19 cellular contexts compared by ENCODE assay signal in the genomic region with DNA sequence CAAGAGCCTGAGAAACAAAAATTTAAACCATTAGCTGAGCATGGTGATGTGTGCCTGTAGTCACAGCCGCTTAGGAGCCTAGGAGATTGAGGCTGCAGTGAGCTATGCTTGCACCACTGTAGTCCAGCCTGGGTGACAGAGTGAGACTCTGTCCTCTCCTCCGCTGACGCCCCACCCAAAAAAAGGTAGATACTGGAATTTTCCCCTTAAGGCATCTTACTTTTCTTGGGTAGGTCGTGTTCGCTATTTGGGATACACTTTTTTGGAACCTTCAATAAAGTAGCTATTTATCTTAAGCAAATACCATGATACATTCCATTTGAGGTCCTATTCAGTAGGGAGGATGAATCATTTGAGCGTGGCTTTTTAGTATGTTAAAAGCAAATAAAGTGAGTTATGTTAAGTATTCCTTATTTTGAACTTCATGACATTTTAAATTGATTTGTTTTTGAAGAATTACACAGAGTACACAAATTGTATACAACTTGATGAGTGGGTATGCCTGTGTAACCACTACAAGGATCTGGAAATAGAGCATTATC. TPM values are rescaled to one million over a fixed set of nuclear protein-coding genes. Genes with fewer than 3 reads are reported as not detected.
A peak's percentile ranks its signal among the peaks of the same experiment; 100 is the strongest.
DNase-seq lines count a peak whose midpoint lies in the region; ATAC-seq, FAIRE-seq and TF ChIP-seq lines count a peak whose summit lies in the region.
"Had no signal": no experiment of that assay in that cellular context is flagged by ENCODE, and none has a peak within 500 bp of the region (broad histone marks: within the 10 kb centered on the region; RNA-seq: fewer than 3 reads in every experiment).

No MANE protein-coding gene starts in this region.

- BruUV-seq in HCT116 (replicated peaks; lab: Mats Ljungman, UMichigan): no TSS peak

- dilution Hi-C loops in keratinocyte (cut with MboI; ENCODE audit: extremely low pct_ligation_motif_present, low sequenced_read_pairs): no loop called here

- H4K20me1 ChIP-seq in HCT116 (ENCODE audit: insufficient read depth) (no peaks in the 10 kb centered on the region), keratinocyte (ENCODE audit: control insufficient read depth, extremely low read depth, insufficient read depth, low read length) (no peaks in the 10 kb centered on the region)

- H3K9me3 ChIP-seq in HCT116 (ENCODE audit: control insufficient read depth in 1 of 2, insufficient read depth in 1 of 2, low read depth in 1 of 2, low read length in 2 of 2) (no peaks in the 10 kb centered on the region), keratinocyte (ENCODE audit: control insufficient read depth, low read depth, low read length) (no peaks in the 10 kb centered on the region)
- H3K9me3 ChIP-seq: MG63, vagina had no signal

- H3K27me3 ChIP-seq in ACC112 (ENCODE audit: insufficient read depth, low read length): no peaks in the 10 kb centered on the region
- H3K27me3 ChIP-seq in HCT116 (ENCODE audit: insufficient read depth, low read length): no peaks in the 10 kb centered on the region
- H3K27me3 ChIP-seq in keratinocyte (ENCODE audit: control insufficient read depth, extremely low read depth, insufficient read depth, low read length): no peaks in the 10 kb centered on the region
- H3K27me3 ChIP-seq: MG63, vagina had no signal

- POLR2A ChIA-PET in HCT116 (lab: Charles Lee): no interaction called here

- CTCF ChIA-PET in HCT116 (lab: Charles Lee): no interaction called here

- no peaks in the 10 kb centered on the region for H3K9me1 ChIP-seq in keratinocyte (ENCODE audit: control insufficient read depth, extremely low read depth, insufficient read depth, low read length)

- no peak for DNase-seq in HCT116 (ENCODE audit: low read depth, low spot score)
- DNase-seq in astrocyte of the cerebellum (ENCODE audit: low read depth): peak; percentile 34
- DNase-seq in keratinocyte (ENCODE audit: low read depth, low spot score): no peak
- DNase-seq in NCI-H2171 treated with DMSO at 0.1 percent for 48 hours (lab: John Stamatoyannopoulos, UW): no peak
- DNase-seq in HuH-7.5 (ENCODE audit: low spot score): no peak
- DNase-seq: activated CD4-positive, CD25-positive, alpha-beta regulatory T cell treated with anti-CD3 and anti-CD28 coated beads, Interleukin-2, amount 50 U/mL, for 72 hours; activated T-cell treated with anti-CD3 and anti-CD28 coated beads for 4 hours; MG63; NCI-H1930; NCI-H748 treated with DMSO at 0.1 percent for 48 hours; RPMI8226; stimulated activated naive CD4-positive, alpha-beta T cell treated with Interleukin-2 at 50 U/mL for 16 hours had no signal

- peak overlapping the region; percentile 15; the same call in 1 of the 2 replicates for H3K4me2 ChIP-seq in HCT116 (ENCODE audit: low read length)
- H3K4me2 ChIP-seq in keratinocyte (ENCODE audit: control insufficient read depth, extremely low read depth, insufficient read depth, low read depth, low read length): peak overlapping the region; percentile 14

- H3K4me3 ChIP-seq in ACC112 (ENCODE audit: low read depth, low read length) (no peak overlapping the region), HCT116 (replicated peaks in 1 of 2; ENCODE audit: low read depth in 1 of 2, low read length in 2 of 2) (no peak overlapping the region), astrocyte of the cerebellum (ENCODE audit: low read depth, low read length) (no peak overlapping the region), keratinocyte (ENCODE audit: control insufficient read depth in 2 of 3, extremely low read depth in 1 of 3, insufficient read depth in 2 of 3, low read depth in 1 of 3, low read length in 3 of 3) (no peak overlapping the region)
- H3K4me3 ChIP-seq: coronary artery, MG63, vagina had no signal

- no peak for TF ChIP-seq CTCF in HCT116 (IDR thresholded peaks at IDR 0.05 in 2 of 3, conservative IDR thresholded peaks at IDR 0.05 in 1 of 3; ENCODE audit: borderline replicate concordance in 1 of 3, insufficient read depth in 1 of 3, low read depth in 2 of 3, low read length in 2 of 3)
- TF ChIP-seq CTCF in astrocyte of the cerebellum (IDR thresholded peaks at IDR 0.05; ENCODE audit: low read depth, low read length, missing control alignments): no peak
- no peak for TF ChIP-seq CTCF in keratinocyte (optimal IDR thresholded peaks at IDR 0.05 in 1 of 3, IDR thresholded peaks at IDR 0.05 in 1 of 3, conservative IDR thresholded peaks at IDR 0.05 in 1 of 3; ENCODE audit: extremely low read depth in 1 of 3, insufficient read depth in 2 of 3, low read length in 3 of 3)

- H3K9ac ChIP-seq in HCT116 (ENCODE audit: low read length) (no peak overlapping the region), keratinocyte (ENCODE audit: control insufficient read depth, extremely low read depth, insufficient read depth, low read length) (no peak overlapping the region)

- no peaks in the 10 kb centered on the region for H3K9me2 ChIP-seq in HCT116 (ENCODE audit: insufficient read depth)

- H3K4me1 ChIP-seq in ACC112 (ENCODE audit: control insufficient read depth, insufficient read depth, low read length, unreplicated experiment): peaks cover 21% of the 10 kb centered on the region
- peaks cover 4 to 10% of the 10 kb centered on the region in 2 experiments; a peak in 3 of 4 replicates for H3K4me1 ChIP-seq in HCT116 (ENCODE audit: control insufficient read depth in 1 of 2, insufficient read depth in 2 of 2, low read length in 2 of 2)
- H3K4me1 ChIP-seq in keratinocyte (ENCODE audit: control insufficient read depth, extremely low read depth, insufficient read depth, low read length): peaks cover 6% of the 10 kb centered on the region
- H3K4me1 ChIP-seq: vagina had no signal

- in situ Hi-C loops in astrocyte of the cerebellum (cut with HindIII; ENCODE audit: low sequenced_read_pairs): no loop called here

- RAD21 ChIA-PET in HCT116 (lab: Charles Lee; ENCODE audit: low non-redundant PET in 1 of 2, low total read pairs in 2 of 2, uncharacterized antibody in 2 of 2, unreplicated experiment in 2 of 2): no interaction called here

- peak overlapping the region; percentile 23 for H3K27ac ChIP-seq in ACC112 (ENCODE audit: low read depth, low read length)
- H3K27ac ChIP-seq in HCT116 (ENCODE audit: low read depth, low read length): no peak overlapping the region
- no peak overlapping the region for H3K27ac ChIP-seq in keratinocyte (ENCODE audit: control insufficient read depth, insufficient read depth, low read length)
- H3K27ac ChIP-seq: vagina had no signal

- intact Hi-C loops in HCT116 (cut with micrococcal nuclease): loop anchor here (10.0 kb wide), 3 partner anchors 319 to 519 kb away; no protein-coding TSS in a partner anchor

- ATAC-seq in HCT116 (peak; percentile 38; the same call in 1 of the 2 replicates), GM21515 (IDR thresholded peaks at IDR 0.05; ENCODE audit: unreplicated experiment) (no peak), GM19467 (IDR thresholded peaks at IDR 0.05; ENCODE audit: unreplicated experiment) (no peak)
- ATAC-seq: esophagus mucosa, sciatic nerve had no signal

- H3K36me3 ChIP-seq in ACC112 (ENCODE audit: insufficient read depth, low read length) (no peaks in the 10 kb centered on the region), HCT116 (ENCODE audit: control insufficient read depth in 1 of 2, insufficient read depth in 2 of 2, low read length in 2 of 2) (peaks cover 2 to 3% of the 10 kb centered on the region in 2 experiments; a peak in 2 of 4 replicates), keratinocyte (ENCODE audit: control insufficient read depth in 2 of 2, extremely low read depth in 1 of 2, insufficient read depth in 2 of 2, low read length in 2 of 2) (peaks cover 2 to 9% of the 10 kb centered on the region in 2 experiments)

- H3K79me2 ChIP-seq in ACC112 (ENCODE audit: control insufficient read depth, insufficient read depth, low read length, unreplicated experiment): peaks cover 13% of the 10 kb centered on the region
- peaks cover 29% of the 10 kb centered on the region for H3K79me2 ChIP-seq in HCT116 (ENCODE audit: insufficient read depth, low read length)
- H3K79me2 ChIP-seq in keratinocyte (ENCODE audit: control insufficient read depth, insufficient read depth, low read length): peaks cover 19% of the 10 kb centered on the region

- TF ChIP-seq RAD21 in HCT116 (IDR thresholded peaks at IDR 0.05; ENCODE audit: low read depth): no peak

- TF ChIP-seq POLR2A in HCT116 (IDR thresholded peaks at IDR 0.05; ENCODE audit: borderline replicate concordance, extremely low read depth, insufficient read depth, insufficient read length): no peak

- no peak for FAIRE-seq in keratinocyte (lab: Jason Lieb, UNC)

- H2AFZ ChIP-seq in ACC112 (ENCODE audit: low read length, unreplicated experiment): no peak overlapping the region
- H2AFZ ChIP-seq in HCT116 (ENCODE audit: low read depth, low read length, poor library complexity, severe bottlenecking): no peak overlapping the region
- no peak overlapping the region for H2AFZ ChIP-seq in keratinocyte (ENCODE audit: control insufficient read depth, low read length)

TF ChIP-seq in HCT116, 20 proteins besides CTCF, POLR2A, EP300 and RAD21 (continues in another document):
- TF ChIP-seq POLR2AphosphoS5 (IDR thresholded peaks at IDR 0.05; ENCODE audit: low read depth, low read length): no peak

RNA-seq across cellular contexts. Expression of a gene that starts 38.7 kb away (rescaled TPM):
- total RNA-seq in HCT116 (2021; ENCODE audit: unreplicated experiment): 66.2 TPM
- polyA plus RNA-seq in HCT116 (2012): 38.3 and 43.2 TPM in 2 replicates
- polyA plus RNA-seq in keratinocyte: 47.6 to 49.8 TPM (median 48.1 TPM) in 3 replicates
- 155 TPM for polyA plus RNA-seq in keratinocyte (2011; ENCODE audit: low read depth)
- polyA plus RNA-seq in keratinocyte (2011; cell fraction: cytosol; rRNA removed): 51.1 and 56.1 TPM in 2 replicates
- polyA plus RNA-seq in keratinocyte (2011; cell fraction: nucleus; rRNA removed): 34.1 and 36.4 TPM in 2 replicates
- polyA plus RNA-seq in keratinocyte (2012; ENCODE audit: low replicate concordance): 48.4 and 56.6 TPM in 2 replicates
- polyA minus RNA-seq in keratinocyte: 28.2 to 47.3 TPM (median 44.7 TPM) in 3 replicates
- 59.5 TPM for polyA minus RNA-seq in keratinocyte (2011; cell fraction: cytosol; rRNA and poly(A)+ RNA removed)
- polyA minus RNA-seq in keratinocyte (2011; cell fraction: nucleus; rRNA and poly(A)+ RNA removed): 16.9 and 28.2 TPM in 2 replicates
